9 cellular contexts compared by ENCODE assay signal in genomic region chr19:14149509-14149994, GRCh38. TPM values are rescaled to one million over a fixed set of nuclear protein-coding genes. Genes with fewer than 3 reads are reported as not detected.
DNase-seq lines count a peak whose midpoint lies in the region; ATAC-seq, FAIRE-seq and TF ChIP-seq lines count a peak whose summit lies in the region.
"Had no signal": no experiment of that assay in that cellular context is flagged by ENCODE, and none has a peak within 500 bp of the region (broad histone marks: within the 10 kb centered on the region; RNA-seq: fewer than 3 reads in every experiment).

No MANE protein-coding gene starts in this region.

- POLR2A ChIA-PET in GM12878 (lab: Charles Lee): no interaction called here

- H3K27ac ChIP-seq in GM12878 (ENCODE audit: control insufficient read depth, insufficient read depth) (no peak overlapping the region), layer of hippocampus (ENCODE audit: low read depth, low read length) (peak overlapping the region; percentile 78)
- H3K27ac ChIP-seq: A549 had no signal

- 21% methylated on average over 21 of the region's 21 CpGs for WGBS in GM12878 (ENCODE audit: insufficient coverage, insufficient replicate concordance, low lambda C conversion rate, missing lambda C conversion rate)

- H4K20me1 ChIP-seq in GM12878 (ENCODE audit: control insufficient read depth, insufficient read depth): no peaks in the 10 kb centered on the region

- intact Hi-C loops in GM12878 (cut with micrococcal nuclease; ENCODE audit: unreplicated experiment): no loop called here

- peak overlapping the region; percentile 38; the same call in 1 of the 2 replicates for H3K9ac ChIP-seq in GM12878 (ENCODE audit: control insufficient read depth, insufficient read depth, low read length)

- no peaks in the 10 kb centered on the region for H3K79me2 ChIP-seq in GM12878 (ENCODE audit: control insufficient read depth, insufficient read depth, low read length)

- no peak overlapping the region for H3K4me3 ChIP-seq in GM12878
- H3K4me3 ChIP-seq: A549 had no signal

- no peak for FAIRE-seq in GM12878 (lab: Jason Lieb, UNC)
- FAIRE-seq: A549 had no signal

- TF ChIP-seq CTCF in GM12878 (IDR thresholded peaks at IDR 0.05 in 2 of 3, conservative IDR thresholded peaks at IDR 0.05 in 1 of 3; ENCODE audit: control insufficient read depth in 2 of 3, extremely low read depth in 1 of 3, insufficient read depth in 1 of 3, low read depth in 3 of 3, low read length in 3 of 3): no peak

- H3K27me3 ChIP-seq in GM12878 (replicated peaks in 1 of 2; ENCODE audit: control insufficient read depth in 2 of 2, insufficient read depth in 2 of 2, low read length in 1 of 2) (no peaks in the 10 kb centered on the region), layer of hippocampus (ENCODE audit: control insufficient read depth, insufficient read depth, low read length) (no peaks in the 10 kb centered on the region)

- H3K9me3 ChIP-seq in GM12878 (replicated peaks; ENCODE audit: control insufficient read depth, insufficient read depth, low read length): no peaks in the 10 kb centered on the region
- H3K9me3 ChIP-seq: A549 had no signal

- peaks cover 6% of the 10 kb centered on the region; the same call in 1 of the 2 replicates for H3K4me1 ChIP-seq in GM12878 (ENCODE audit: control insufficient read depth, insufficient read depth, low read length)
- H3K4me1 ChIP-seq: A549 had no signal

- RAD21 ChIA-PET in GM12878 (lab: Charles Lee; ENCODE audit: unreplicated experiment): no interaction called here

- no peak for TF ChIP-seq POLR2A in GM12878 (IDR thresholded peaks at IDR 0.05; ENCODE audit: low read depth, low read length)

- SMC1A ChIA-PET in GM12878 (lab: Charles Lee; ENCODE audit: uncharacterized antibody, unreplicated experiment): no interaction called here

- in situ Hi-C loops in GM12878 (cut with MboI): no loop called here

- TF ChIP-seq EP300 in GM12878 (IDR thresholded peaks at IDR 0.05; ENCODE audit: borderline replicate concordance in 1 of 2, control insufficient read depth in 1 of 2, low read depth in 2 of 2, low read length in 2 of 2): no peak

- DNase-seq in activated gamma-delta T cell treated with Interleukin-2 at 50 U/mL for 16 hours (peak; percentile 62), activated gamma-delta T cell (lab: John Stamatoyannopoulos, UW) (no peak), GM12878 (ENCODE audit: low read depth, low spot score) (no peak), NCI-H2227 (lab: John Stamatoyannopoulos, UW; ENCODE audit: unreplicated experiment) (no peak)
- peak; percentile 11 for DNase-seq in stimulated activated CD8-positive, alpha-beta memory T cell treated with anti-CD3 and anti-CD28 coated beads, Interleukin-7, amount 100 ng/mL, for 24 hours (ENCODE audit: low read depth)

- CTCF ChIA-PET in GM12878 (lab: Yijun Ruan, JAX): no interaction called here

- TF ChIP-seq RAD21 in GM12878 (IDR thresholded peaks at IDR 0.05; ENCODE audit: insufficient read depth, low read depth, low read length): no peak

- peak overlapping the region; percentile 54 for H2AFZ ChIP-seq in GM12878 (ENCODE audit: control insufficient read depth, low read depth, low read length)

- ATAC-seq in GM12878 (no peak), HG03442 (IDR thresholded peaks at IDR 0.05; ENCODE audit: unreplicated experiment) (no peak), GM19328 (IDR thresholded peaks at IDR 0.05; ENCODE audit: unreplicated experiment) (no peak)
- ATAC-seq: A549 had no signal

- peak overlapping the region; percentile 59 for H3K4me2 ChIP-seq in GM12878 (ENCODE audit: control insufficient read depth, insufficient read depth)
- H3K4me2 ChIP-seq: A549 had no signal

- BruUV-seq in GM12878 (replicated peaks; lab: Mats Ljungman, UMichigan): no TSS peak

- no peaks in the 10 kb centered on the region for H3K36me3 ChIP-seq in GM12878 (ENCODE audit: control insufficient read depth in 2 of 2, insufficient read depth in 2 of 2, low read length in 1 of 2)

TF ChIP-seq in GM12878, 131 proteins besides CTCF, POLR2A, EP300 and RAD21 (continues in another document):
- TF ChIP-seq YY1 (IDR thresholded peaks at IDR 0.05; ENCODE audit: low read depth, low read length): no peak
- TF ChIP-seq SUZ12 (IDR thresholded peaks at IDR 0.05; ENCODE audit: unreplicated experiment): no peak
- TF ChIP-seq EGR1 (IDR thresholded peaks at IDR 0.05; ENCODE audit: borderline replicate concordance in 1 of 2, low read depth in 2 of 2, low read length in 2 of 2): no peak
- TF ChIP-seq PAX8 (IDR thresholded peaks at IDR 0.05): no peak
- no peak for TF ChIP-seq RELA (IDR thresholded peaks at IDR 0.05; ENCODE audit: borderline replicate concordance, partially characterized antibody)

RNA-seq across cellular contexts. Expression of gene ASF1B, which starts 13.2 kb away (rescaled TPM):
- total RNA-seq in GM12878 (2013; cell fraction: nucleolus; rRNA removed): 2.5 and 2.9 TPM in 2 replicates
- total RNA-seq in GM12878 (2014; rRNA removed) (123 and 132 TPM in 2 replicates), GM12878 (2014; rRNA removed; fragmentation: Illumina TruSeq; extraction: Trizol) (50.4 and 53.8 TPM in 2 replicates), GM12878 (2021) (95.3 and 95.6 TPM in 2 replicates)
- polyA plus RNA-seq in GM12878 (2011; ENCODE audit: low read depth): 27.5 TPM
- polyA plus RNA-seq in GM12878 (2011; rRNA removed) (34.9 and 57.1 TPM in 2 replicates), GM12878 (2014; fragmentation: Illumina TruSeq; extraction: Trizol) (62.9 and 85.2 TPM in 2 replicates), GM12878 (2014; fragmentation: Nextera tagmentation; extraction: Ambion mirVana) (10 to 100 TPM; 10.4 to 23.1 TPM), GM12878 (2014; rRNA removed) (103 and 115 TPM in 2 replicates), GM12878 (2016; fragmentation: Nextera tagmentation; extraction: Ambion mirVana) (100 to 1,000 TPM; 190 to 217 TPM)
- polyA plus RNA-seq in GM12878 (2011; cell fraction: cytosol; rRNA removed): 67.2 and 86.4 TPM in 2 replicates
- polyA plus RNA-seq in GM12878 (2011; cell fraction: nucleus; rRNA removed): 31.1 and 37.8 TPM in 2 replicates
- polyA plus RNA-seq in GM12878 (2012): 47.4 and 61.6 TPM in 2 replicates
- polyA minus RNA-seq in GM12878 (2011; rRNA and poly(A)+ RNA removed): 30.4 and 50.9 TPM in 2 replicates
- 26.6 and 27.8 TPM in 2 replicates for polyA minus RNA-seq in GM12878 (2011; cell fraction: cytosol; rRNA and poly(A)+ RNA removed)
- polyA minus RNA-seq in GM12878 (2011; cell fraction: nucleus; rRNA and poly(A)+ RNA removed): 9.8 and 15.9 TPM in 2 replicates

RNA-seq across cellular contexts. Expression of gene PRKACA, which starts 32.0 kb away (rescaled TPM):
- 11.5 and 11.6 TPM in 2 replicates for total RNA-seq in GM12878 (2013; cell fraction: nucleolus; rRNA removed)
- 12.9 and 14.9 TPM in 2 replicates for total RNA-seq in GM12878 (2014; rRNA removed)
- 10.4 and 11.2 TPM in 2 replicates for total RNA-seq in GM12878 (2014; rRNA removed; fragmentation: Illumina TruSeq; extraction: Trizol)
- 67.7 and 68.5 TPM in 2 replicates for total RNA-seq in GM12878 (2021)
- polyA plus RNA-seq in GM12878 (2011; ENCODE audit: low read depth): 26.1 TPM
- polyA plus RNA-seq in GM12878 (2011; rRNA removed): 10.6 and 11.9 TPM in 2 replicates
- 23.1 and 25.8 TPM in 2 replicates for polyA plus RNA-seq in GM12878 (2011; cell fraction: cytosol; rRNA removed)
- polyA plus RNA-seq in GM12878 (2011; cell fraction: nucleus; rRNA removed): 9.5 and 16.8 TPM in 2 replicates
- 28.6 and 38.0 TPM in 2 replicates for polyA plus RNA-seq in GM12878 (2012)
- 44.3 and 56.8 TPM in 2 replicates for polyA plus RNA-seq in GM12878 (2014; fragmentation: Illumina TruSeq; extraction: Trizol)
- polyA plus RNA-seq in GM12878 (2014; fragmentation: Nextera tagmentation; extraction: Ambion mirVana): 1 to 10 TPM in 1 of 2 experiments, under 1 TPM in 1; 0.53 to 1.3 TPM
- polyA plus RNA-seq in GM12878 (2014; rRNA removed): 40.8 and 46.1 TPM in 2 replicates
- polyA plus RNA-seq in GM12878 (2016; fragmentation: Nextera tagmentation; extraction: Ambion mirVana): 1 to 10 TPM; 3.3 to 3.5 TPM
- polyA minus RNA-seq in GM12878 (2011; rRNA and poly(A)+ RNA removed): 17.0 and 23.7 TPM in 2 replicates
- polyA minus RNA-seq in GM12878 (2011; cell fraction: cytosol; rRNA and poly(A)+ RNA removed): 11.2 and 15.5 TPM in 2 replicates
- polyA minus RNA-seq in GM12878 (2011; cell fraction: nucleus; rRNA and poly(A)+ RNA removed): 5.1 and 9.7 TPM in 2 replicates

RNA-seq across cellular contexts. Expression of gene ADGRL1, which starts 56.4 kb away (rescaled TPM):
- total RNA-seq in GM12878 (2013; cell fraction: nucleolus; rRNA removed): 22.3 and 24.4 TPM in 2 replicates
- total RNA-seq in GM12878 (2014; rRNA removed) (1.4 and 1.9 TPM in 2 replicates), GM12878 (2014; rRNA removed; fragmentation: Illumina TruSeq; extraction: Trizol) (0.45 and 0.92 TPM in 2 replicates), GM12878 (2021) (4.8 and 5.0 TPM in 2 replicates)
- polyA plus RNA-seq in GM12878 (2011; ENCODE audit: low read depth): 0.20 TPM
- polyA plus RNA-seq in GM12878 (2011; rRNA removed) (0.24 and 1.4 TPM in 2 replicates), GM12878 (2014; fragmentation: Illumina TruSeq; extraction: Trizol) (0.24 and 0.97 TPM in 2 replicates), GM12878 (2014; fragmentation: Nextera tagmentation; extraction: Ambion mirVana) (under 1 TPM; 0.05 to 0.14 TPM), GM12878 (2014; rRNA removed) (1.7 and 4.5 TPM in 2 replicates), GM12878 (2016; fragmentation: Nextera tagmentation; extraction: Ambion mirVana) (under 1 TPM; 0.24 to 0.25 TPM)
- 1.5 and 2.1 TPM in 2 replicates for polyA plus RNA-seq in GM12878 (2011; cell fraction: cytosol; rRNA removed)
- 6.3 and 11.5 TPM in 2 replicates for polyA plus RNA-seq in GM12878 (2011; cell fraction: nucleus; rRNA removed)
- polyA plus RNA-seq in GM12878 (2012): 1.9 and 2.0 TPM in 2 replicates
- 3.3 and 4.8 TPM in 2 replicates for polyA minus RNA-seq in GM12878 (2011; rRNA and poly(A)+ RNA removed)
- 2.7 and 4.3 TPM in 2 replicates for polyA minus RNA-seq in GM12878 (2011; cell fraction: cytosol; rRNA and poly(A)+ RNA removed)
- 1.5 and 3.0 TPM in 2 replicates for polyA minus RNA-seq in GM12878 (2011; cell fraction: nucleus; rRNA and poly(A)+ RNA removed)

RNA-seq across cellular contexts. Expression of gene SAMD1, which starts 59.0 kb away (rescaled TPM):
- 9.9 and 11.1 TPM in 2 replicates for total RNA-seq in GM12878 (2013; cell fraction: nucleolus; rRNA removed)
- total RNA-seq in GM12878 (2014; rRNA removed) (35.0 and 41.4 TPM in 2 replicates), GM12878 (2014; rRNA removed; fragmentation: Illumina TruSeq; extraction: Trizol) (20.7 and 22.7 TPM in 2 replicates), GM12878 (2021) (71.7 and 74.5 TPM in 2 replicates)
- polyA plus RNA-seq in GM12878 (2011; ENCODE audit: low read depth): 12.1 TPM
- polyA plus RNA-seq in GM12878 (2011; rRNA removed) (9.6 and 15.9 TPM in 2 replicates), GM12878 (2014; fragmentation: Illumina TruSeq; extraction: Trizol) (16.2 and 27.8 TPM in 2 replicates), GM12878 (2014; fragmentation: Nextera tagmentation; extraction: Ambion mirVana) (1 to 10 TPM; 3.0 to 5.4 TPM), GM12878 (2014; rRNA removed) (39.3 and 50.7 TPM in 2 replicates), GM12878 (2016; fragmentation: Nextera tagmentation; extraction: Ambion mirVana) (1 to 10 TPM; 5.9 to 6.3 TPM)
- 25.3 and 28.7 TPM in 2 replicates for polyA plus RNA-seq in GM12878 (2011; cell fraction: cytosol; rRNA removed)
- polyA plus RNA-seq in GM12878 (2011; cell fraction: nucleus; rRNA removed): 114 and 178 TPM in 2 replicates
- polyA plus RNA-seq in GM12878 (2012): 23.2 and 27.9 TPM in 2 replicates
- polyA minus RNA-seq in GM12878 (2011; rRNA and poly(A)+ RNA removed): 5.1 and 13.5 TPM in 2 replicates
- polyA minus RNA-seq in GM12878 (2011; cell fraction: cytosol; rRNA and poly(A)+ RNA removed): 17.4 and 18.0 TPM in 2 replicates
- polyA minus RNA-seq in GM12878 (2011; cell fraction: nucleus; rRNA and poly(A)+ RNA removed): 3.3 and 7.6 TPM in 2 replicates

Comparison
In these comparisons a context has a peak if more than half of its experiments do, and no peak if none do; other contexts are left out.
1. DNase-seq: peak in activated gamma-delta T cell treated with Interleukin-2 at 50 U/mL for 16 hours (single experiment) and stimulated activated CD8-positive, alpha-beta memory T cell treated with anti-CD3 and anti-CD28 coated beads, Interleukin-7, amount 100 ng/mL, for 24 hours (single experiment); none in activated gamma-delta T cell (single experiment), GM12878 (single experiment) and NCI-H2227 (single experiment).